8 cellular contexts compared by ENCODE assay signal in the genomic region with DNA sequence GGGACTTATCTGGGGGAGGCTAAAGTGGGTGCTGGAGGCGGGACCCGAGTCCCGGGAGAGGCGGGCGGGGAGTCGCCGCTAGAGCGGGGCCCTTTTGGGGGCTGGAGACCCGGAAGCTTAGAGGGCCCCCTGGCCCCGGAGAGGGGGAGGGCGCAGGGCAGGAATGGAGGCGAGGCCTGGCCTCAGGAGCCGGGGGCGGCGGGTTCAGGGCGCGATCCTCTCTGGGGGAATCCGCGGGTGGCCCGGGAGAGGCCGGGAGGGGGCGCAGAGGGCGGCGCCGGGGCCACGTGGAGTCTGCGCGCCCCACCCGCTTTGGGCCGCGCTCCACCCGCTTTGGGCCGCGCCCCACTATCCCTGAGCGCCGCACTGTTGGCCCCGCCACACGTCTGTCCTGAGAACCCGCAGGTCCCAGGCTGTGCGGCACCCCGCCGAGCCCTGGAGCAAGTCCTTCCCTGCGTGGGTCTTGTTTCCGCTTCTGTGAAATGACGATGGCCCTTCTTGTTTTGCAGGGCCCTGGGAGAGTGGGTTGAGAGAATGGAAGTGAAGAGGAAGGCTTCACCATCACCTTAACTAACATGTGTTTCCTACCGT.
A peak's percentile ranks its signal among the peaks of the same experiment; 100 is the strongest.
DNase-seq lines count a peak whose midpoint lies in the region; ATAC-seq and TF ChIP-seq lines count a peak whose summit lies in the region.

No MANE protein-coding gene starts in this region.

- peaks cover 30% of the 10 kb centered on the region for H3F3A ChIP-seq in SK-N-SH (replicated peaks; ENCODE audit: insufficient read depth)

- intact Hi-C loops in left cardiac atrium (cut with DNase I) = loop anchor here in 1 of 2 donors (10.0 kb wide), 1 partner anchor 161 kb away; no protein-coding TSS in a partner anchor
- intact Hi-C loops in psoas muscle (cut with DNase I) = no loop called here
- intact Hi-C loops in aorta (cut with DNase I) = no loop called here

- peaks cover 10% of the 10 kb centered on the region for H3K4me1 Mint-ChIP-seq in activated naive CD8-positive, alpha-beta T cell (ENCODE audit: low read depth)

- peak overlapping the region; percentile 78 for H3K4me2 ChIP-seq in SK-N-SH

- no peak for TF ChIP-seq RAD21 in SK-N-SH (IDR thresholded peaks at IDR 0.05; ENCODE audit: low read length)

- H3K4me3 ChIP-seq in BJ (ENCODE audit: low read depth, low read length) (peak overlapping the region; percentile 74), SK-N-SH (ENCODE audit: low read depth in 2 of 2, low read length in 1 of 2) (peak overlapping the region; percentile 54 to 67), psoas muscle (peak overlapping the region; percentile 82), aorta (ENCODE audit: low read length in 2 of 2) (peak overlapping the region; percentile 45 to 96)

- DNase-seq in BJ (ENCODE audit: low read depth) = no peak
- DNase-seq in HuH-7.5 (ENCODE audit: low spot score) = peak; percentile 51
- peak; percentile 90 for DNase-seq in SK-N-SH
- DNase-seq in left cardiac atrium = peak; percentile 72
- peak; percentile 60 to 79 for DNase-seq in psoas muscle
- peak; percentile 72 to 88 for DNase-seq in aorta

- POLR2A ChIA-PET in BJ (lab: Charles Lee) (no interaction called here), SK-N-SH (lab: Yijun Ruan, JAX) (no interaction called here)

- H3K36me3 ChIP-seq in BJ (ENCODE audit: control insufficient read depth, insufficient read depth, low read length) (no peaks in the 10 kb centered on the region), SK-N-SH (replicated peaks in 1 of 2; ENCODE audit: control insufficient read depth in 1 of 2, insufficient read depth in 2 of 2, low read length in 1 of 2) (no peaks in the 10 kb centered on the region), psoas muscle (ENCODE audit: insufficient read depth in 1 of 2, low read depth in 1 of 2) (peaks cover 0 to 10% of the 10 kb centered on the region in 2 donors), aorta (ENCODE audit: control insufficient read depth in 1 of 2, insufficient read depth in 2 of 2, low read length in 1 of 2) (no peaks in the 10 kb centered on the region)

- ATAC-seq in GM19324 (IDR thresholded peaks at IDR 0.05; ENCODE audit: low FRiP score, unreplicated experiment) (peak; percentile 63), left cardiac atrium (peak; percentile 93 to 95), psoas muscle (peak; percentile 89 to 95 (median 90)), aorta (ENCODE audit: low FRiP score) (peak; percentile 87)

- no peaks in the 10 kb centered on the region for H3K36me3 Mint-ChIP-seq in activated naive CD8-positive, alpha-beta T cell

- H3K4me1 ChIP-seq in SK-N-SH (ENCODE audit: control insufficient read depth in 1 of 2, insufficient read depth in 2 of 2, low read depth in 1 of 2, low read length in 1 of 2) (no peaks in the 10 kb centered on the region), psoas muscle (no peaks in the 10 kb centered on the region), aorta (ENCODE audit: control insufficient read depth in 1 of 2, insufficient read depth in 2 of 2, low read length in 2 of 2) (no peaks in the 10 kb centered on the region)

- H3K27me3 ChIP-seq in BJ (ENCODE audit: control insufficient read depth, insufficient read depth, low read length) (no peaks in the 10 kb centered on the region), SK-N-SH (ENCODE audit: insufficient read depth) (no peaks in the 10 kb centered on the region), psoas muscle (ENCODE audit: insufficient read depth in 3 of 3, low read length in 2 of 3) (no peaks in the 10 kb centered on the region), aorta (ENCODE audit: control insufficient read depth in 1 of 2, insufficient read depth in 2 of 2, low read length in 1 of 2) (no peaks in the 10 kb centered on the region)

- H3K27ac ChIP-seq in SK-N-SH (ENCODE audit: low read depth in 2 of 2, low read length in 1 of 2) (peak overlapping the region; percentile 48 to 80), psoas muscle (peak overlapping the region; percentile 87), aorta (ENCODE audit: low read depth in 1 of 2, low read length in 2 of 2) (peak overlapping the region; percentile 4 to 96)

- peak; percentile 35 for TF ChIP-seq CTCF in BJ (IDR thresholded peaks at IDR 0.05; ENCODE audit: insufficient read depth, low read depth, low read length)
- peak; percentile 46 for TF ChIP-seq CTCF in SK-N-SH (IDR thresholded peaks at IDR 0.05)
- TF ChIP-seq CTCF in psoas muscle (IDR thresholded peaks at IDR 0.05) = peak; percentile 31

- TF ChIP-seq EP300 in SK-N-SH (IDR thresholded peaks at IDR 0.05; ENCODE audit: borderline replicate concordance in 1 of 2, low read depth in 1 of 2, low read length in 1 of 2) = no peak

- peak overlapping the region; percentile 84 for H3K9ac ChIP-seq in SK-N-SH

- no peaks in the 10 kb centered on the region for H3K9me3 Mint-ChIP-seq in activated naive CD8-positive, alpha-beta T cell (ENCODE audit: low read depth)

- CTCF ChIA-PET in BJ (lab: Yijun Ruan, JAX) (no interaction called here), SK-N-SH (lab: Yijun Ruan, JAX) (interaction anchor here (1.0 to 1.9 kb wide), 2 partner anchors 30 to 171 kb away, joined by 3 to 5 read pairs; no protein-coding TSS in a partner anchor)

- H4K20me1 ChIP-seq in SK-N-SH (ENCODE audit: insufficient read depth) = no peaks in the 10 kb centered on the region

- peak overlapping the region; percentile 93 for H2AFZ ChIP-seq in SK-N-SH (ENCODE audit: low read depth)

- H3K79me2 ChIP-seq in SK-N-SH (ENCODE audit: insufficient read depth) = 0 out of 2 replicates have a peak, but pooled peaks cover 6% of the 10 kb centered on the region

- peak overlapping the region; percentile 93 for H3K4me3 Mint-ChIP-seq in activated naive CD8-positive, alpha-beta T cell

- no peaks in the 10 kb centered on the region for H3K9me3 ChIP-seq in SK-N-SH
- no peaks in the 10 kb centered on the region for H3K9me3 ChIP-seq in psoas muscle
- H3K9me3 ChIP-seq in aorta (ENCODE audit: control insufficient read depth, low read length) = no peaks in the 10 kb centered on the region

- H3K27ac Mint-ChIP-seq in activated naive CD8-positive, alpha-beta T cell = peak overlapping the region; percentile 89

- no peaks in the 10 kb centered on the region for H3K9me2 ChIP-seq in SK-N-SH

- 5% methylated on average over 11 of the region's 46 CpGs for WGBS in SK-N-SH (ENCODE audit: low lambda C conversion rate)
- WGBS in psoas muscle, 3 donors = 1 to 2% (median 1%) methylated on average over 29 to 46 of the region's 46 CpGs
- WGBS in aorta, 2 donors = 0% methylated on average over 18 to 46 of the region's 46 CpGs

- H3K27me3 Mint-ChIP-seq in activated naive CD8-positive, alpha-beta T cell = no peaks in the 10 kb centered on the region

TF ChIP-seq in SK-N-SH, 30 proteins besides CTCF, POLR2A, EP300 and RAD21:
- TF ChIP-seq, protein P1, sequence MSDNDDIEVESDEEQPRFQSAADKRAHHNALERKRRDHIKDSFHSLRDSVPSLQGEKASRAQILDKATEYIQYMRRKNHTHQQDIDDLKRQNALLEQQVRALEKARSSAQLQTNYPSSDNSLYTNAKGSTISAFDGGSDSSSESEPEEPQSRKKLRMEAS (IDR thresholded peaks at IDR 0.05; ENCODE audit: low read depth) = peak; percentile 94
- TF ChIP-seq GATA2 (CRISPR knock-in tag; IDR thresholded peaks at IDR 0.05) (no peak), POLR2AphosphoS5 (IDR thresholded peaks at IDR 0.05; ENCODE audit: low read depth, low read length) (peak; percentile 57; the same call in 1 of the 2 replicates), MXI1 (IDR thresholded peaks at IDR 0.05; ENCODE audit: low read depth, low read length) (peak; percentile 69; the same call in 1 of the 2 replicates), SIN3A (IDR thresholded peaks at IDR 0.05; ENCODE audit: borderline replicate concordance, low read depth, low read length) (0 out of 2 replicates have a peak, but pooled peaks have one; percentile 31), ELF1 (IDR thresholded peaks at IDR 0.05) (peak; percentile 59; the same call in 1 of the 2 replicates), NRF1 (IDR thresholded peaks at IDR 0.05; ENCODE audit: low read depth, low read length) (no peak), RXRA (IDR thresholded peaks at IDR 0.05; ENCODE audit: borderline replicate concordance, low read depth) (no peak), FOXJ3 (CRISPR knock-in tag; IDR thresholded peaks at IDR 0.05) (no peak), TAF1 (IDR thresholded peaks at IDR 0.05; ENCODE audit: borderline replicate concordance, low read depth, low read length) (peak; percentile 53; the same call in 1 of the 2 replicates), NFIC (IDR thresholded peaks at IDR 0.05; ENCODE audit: borderline replicate concordance) (peak; percentile 12; the same call in 1 of the 2 replicates), SMC3 (IDR thresholded peaks at IDR 0.05; ENCODE audit: low read depth, low read length) (no peak)
- TF ChIP-seq, protein P2, sequence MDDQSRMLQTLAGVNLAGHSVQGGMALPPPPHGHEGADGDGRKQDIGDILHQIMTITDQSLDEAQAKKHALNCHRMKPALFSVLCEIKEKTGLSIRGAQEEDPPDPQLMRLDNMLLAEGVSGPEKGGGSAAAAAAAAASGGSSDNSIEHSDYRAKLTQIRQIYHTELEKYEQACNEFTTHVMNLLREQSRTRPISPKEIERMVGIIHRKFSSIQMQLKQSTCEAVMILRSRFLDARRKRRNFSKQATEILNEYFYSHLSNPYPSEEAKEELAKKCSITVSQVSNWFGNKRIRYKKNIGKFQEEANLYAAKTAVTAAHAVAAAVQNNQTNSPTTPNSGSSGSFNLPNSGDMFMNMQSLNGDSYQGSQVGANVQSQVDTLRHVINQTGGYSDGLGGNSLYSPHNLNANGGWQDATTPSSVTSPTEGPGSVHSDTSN (IDR thresholded peaks at IDR 0.05) = peak; percentile 70
- TF ChIP-seq, protein P3, sequence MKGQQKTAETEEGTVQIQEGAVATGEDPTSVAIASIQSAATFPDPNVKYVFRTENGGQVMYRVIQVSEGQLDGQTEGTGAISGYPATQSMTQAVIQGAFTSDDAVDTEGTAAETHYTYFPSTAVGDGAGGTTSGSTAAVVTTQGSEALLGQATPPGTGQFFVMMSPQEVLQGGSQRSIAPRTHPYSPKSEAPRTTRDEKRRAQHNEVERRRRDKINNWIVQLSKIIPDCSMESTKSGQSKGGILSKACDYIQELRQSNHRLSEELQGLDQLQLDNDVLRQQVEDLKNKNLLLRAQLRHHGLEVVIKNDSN (IDR thresholded peaks at IDR 0.05; ENCODE audit: borderline replicate concordance, low read depth) = peak; percentile 79
